ENCODE assay signal across 26 cellular contexts in genomic region chr10:110461088-110461487, GRCh38. TPM values are rescaled to one million over a fixed set of nuclear protein-coding genes. Genes with fewer than 3 reads are reported as not detected.
DNase-seq lines count a peak whose midpoint lies in the region; ATAC-seq and TF ChIP-seq lines count a peak whose summit lies in the region.
"Had no signal": no experiment of that assay in that cellular context is flagged by ENCODE, and none has a peak within 500 bp of the region (broad histone marks: within the 10 kb centered on the region; RNA-seq: fewer than 3 reads in every experiment).

No MANE protein-coding gene starts in this region.

- H3K27ac ChIP-seq in GM23338 (ENCODE audit: low read depth): no peak overlapping the region
- H3K27ac ChIP-seq: 22Rv1, gastrocnemius medialis, HL-60, psoas muscle, thoracic aorta had no signal

- H3K36me3 ChIP-seq in GM23338 (ENCODE audit: insufficient read depth): no peaks in the 10 kb centered on the region
- H3K36me3 ChIP-seq: gastrocnemius medialis, thoracic aorta had no signal

- ATAC-seq in T-helper 17 cell (no peak), natural killer cell (peak in 2 of 3 donors; percentile 19 to 32), GM21381 (IDR thresholded peaks at IDR 0.05; ENCODE audit: unreplicated experiment) (no peak), GM23338 (no peak)
- ATAC-seq: gastrocnemius medialis, K562 had no signal

- H3K4me1 Mint-ChIP-seq in T-helper 17 cell (peaks cover 29% of the 10 kb centered on the region), natural killer cell (peaks cover 52 to 61% of the 10 kb centered on the region in 2 donors), GM23338 (peaks cover 13% of the 10 kb centered on the region)

- H3K27ac Mint-ChIP-seq in T-helper 17 cell (peak overlapping the region; percentile 74), natural killer cell (peak overlapping the region in 1 of 2 donors; percentile 89), GM23338 (no peak overlapping the region)

- no peak overlapping the region for H2AFZ ChIP-seq in GM23338

- H3K27me3 ChIP-seq in GM23338 (ENCODE audit: insufficient read depth): no peaks in the 10 kb centered on the region
- H3K27me3 ChIP-seq: gastrocnemius medialis had no signal

- H3K9me3 ChIP-seq in T-helper 17 cell (ENCODE audit: control insufficient read depth, low read length, poor library complexity, severe bottlenecking): no peaks in the 10 kb centered on the region
- H3K9me3 ChIP-seq: gastrocnemius medialis, psoas muscle, thoracic aorta had no signal

- intact Hi-C loops in natural killer cell (cut with micrococcal nuclease): no loop called here

- H3K4me3 Mint-ChIP-seq in T-helper 17 cell (no peak overlapping the region), natural killer cell (peak overlapping the region; percentile 8), GM23338 (no peak overlapping the region)
- H3K4me3 Mint-ChIP-seq: activated CD4-positive, alpha-beta T cell treated with anti-CD3 and anti-CD28 coated beads for 36 hours; activated naive CD8-positive, alpha-beta T cell treated with anti-CD3 and anti-CD28 coated beads, Interleukin-2, amount 10 ng/mL, durations not matched to agents 7 days and 5 days; neural crest cell had no signal

- DNase-seq in DMS53 (lab: John Stamatoyannopoulos, UW): peak; percentile 44
- no peak for DNase-seq in DMS53 treated with DMSO at 0.1 percent for 48 hours (lab: John Stamatoyannopoulos, UW; ENCODE audit: unreplicated experiment)
- peak; percentile 23 for DNase-seq in COLO668 (lab: John Stamatoyannopoulos, UW; ENCODE audit: unreplicated experiment)
- DNase-seq in T-helper 17 cell: no peak
- peak; percentile 14 for DNase-seq in natural killer cell
- no peak for DNase-seq in GM23338 (ENCODE audit: low spot score)
- no peak for DNase-seq in NCI-H187 treated with DMSO at 0.1 percent for 48 hours (lab: John Stamatoyannopoulos, UW)
- DNase-seq: DMS79 treated with DMSO at 0.1 percent for 48 hours, erythroblast, gastrocnemius medialis, H7, mesendoderm, MV-4-11, NCI-H2029 treated with DMSO at 0.1 percent for 48 hours, NCI-H510A, psoas muscle, T1000 had no signal

- H3K4me2 ChIP-seq in GM23338: no peak overlapping the region
- H3K4me2 ChIP-seq: smooth muscle cell had no signal

- H3K79me2 ChIP-seq in GM23338 (replicated peaks; ENCODE audit: insufficient read depth): no peaks in the 10 kb centered on the region

- no peaks in the 10 kb centered on the region for H3F3A ChIP-seq in GM23338 (replicated peaks; ENCODE audit: low read depth)

- TF ChIP-seq CTCF in natural killer cell (IDR thresholded peaks at IDR 0.05) (no peak), GM23338 (conservative IDR thresholded peaks at IDR 0.05; ENCODE audit: low read depth in 2 of 2) (no peak)

- no peaks in the 10 kb centered on the region for H4K20me1 ChIP-seq in GM23338 (replicated peaks; ENCODE audit: insufficient read depth)

- no peaks in the 10 kb centered on the region for H3K27me3 Mint-ChIP-seq in T-helper 17 cell
- no peaks in the 10 kb centered on the region for H3K27me3 Mint-ChIP-seq in natural killer cell (ENCODE audit: low read depth in 2 of 2)
- peaks cover 9% of the 10 kb centered on the region for H3K27me3 Mint-ChIP-seq in GM23338 (ENCODE audit: insufficient read depth, low read depth, poor library complexity)
- H3K27me3 Mint-ChIP-seq: activated CD4-positive, alpha-beta T cell treated with anti-CD3 and anti-CD28 coated beads for 36 hours; activated naive CD8-positive, alpha-beta T cell treated with anti-CD3 and anti-CD28 coated beads, Interleukin-2, amount 10 ng/mL, durations not matched to agents 7 days and 5 days had no signal

- H3K4me3 ChIP-seq in GM23338: no peak overlapping the region
- H3K4me3 ChIP-seq: gastrocnemius medialis, K562, psoas muscle, smooth muscle cell, thoracic aorta had no signal

- H3K9me3 Mint-ChIP-seq in natural killer cell: no peaks in the 10 kb centered on the region
- H3K9me3 Mint-ChIP-seq in GM23338: no peaks in the 10 kb centered on the region
- H3K9me3 Mint-ChIP-seq: activated naive CD8-positive, alpha-beta T cell treated with anti-CD3 and anti-CD28 coated beads, Interleukin-2, amount 10 ng/mL, durations not matched to agents 7 days and 5 days had no signal

- H3K9me2 ChIP-seq in GM23338 (ENCODE audit: insufficient read depth): no peaks in the 10 kb centered on the region

- H3K36me3 Mint-ChIP-seq in T-helper 17 cell (ENCODE audit: low read depth) (no peaks in the 10 kb centered on the region), natural killer cell (no peaks in the 10 kb centered on the region), GM23338 (ENCODE audit: low read depth) (no peaks in the 10 kb centered on the region)
- H3K36me3 Mint-ChIP-seq: activated naive CD8-positive, alpha-beta T cell treated with anti-CD3 and anti-CD28 coated beads, Interleukin-2, amount 10 ng/mL, durations not matched to agents 7 days and 5 days had no signal

- peaks cover 5% of the 10 kb centered on the region; the same call in 1 of the 2 replicates for H3K4me1 ChIP-seq in GM23338 (ENCODE audit: insufficient read depth)
- H3K4me1 ChIP-seq: psoas muscle had no signal

TF ChIP-seq in GM23338, 12 proteins besides CTCF, POLR2A, EP300 and RAD21:
- TF ChIP-seq EZH2phosphoT487 (IDR thresholded peaks at IDR 0.05; ENCODE audit: unreplicated experiment) (no peak), CREB1 (CRISPR knock-in tag; IDR thresholded peaks at IDR 0.05; ENCODE audit: low read depth) (no peak)

RNA-seq across cellular contexts. Expression of gene DUSP5, which starts 36.6 kb away (rescaled TPM):
- total RNA-seq in T-helper 17 cell (100 to 1,000 TPM in 1 of 2 donors, 10 to 100 TPM in 1; 91.9 to 147 TPM), natural killer cell (10 to 100 TPM; 56.3 to 98.9 (median 69.6) TPM)
- total RNA-seq in GM23338 (2014; rRNA removed; shearing (Covaris generic)): 35.0 and 35.9 TPM in 2 replicates
- 10.8 and 15.4 TPM in 2 replicates for polyA plus RNA-seq in GM23338 (2016; fragmentation: Nextera tagmentation; extraction: Ambion mirVana)

Comparison
In these comparisons a context has a peak if more than half of its experiments do, and no peak if none do; other contexts are left out.
1. DNase-seq: peak in DMS53 (single experiment), COLO668 (single experiment) and natural killer cell (single experiment); none in DMS53 treated with DMSO at 0.1 percent for 48 hours (single experiment), T-helper 17 cell (0 of 3), GM23338 (single experiment) and NCI-H187 treated with DMSO at 0.1 percent for 48 hours (single experiment).
2. ATAC-seq: peak in natural killer cell (2 of 3); none in T-helper 17 cell (single experiment), GM21381 (single experiment) and GM23338 (single experiment).